ENCODE assay signal across 1 cellular context in the genomic region with DNA sequence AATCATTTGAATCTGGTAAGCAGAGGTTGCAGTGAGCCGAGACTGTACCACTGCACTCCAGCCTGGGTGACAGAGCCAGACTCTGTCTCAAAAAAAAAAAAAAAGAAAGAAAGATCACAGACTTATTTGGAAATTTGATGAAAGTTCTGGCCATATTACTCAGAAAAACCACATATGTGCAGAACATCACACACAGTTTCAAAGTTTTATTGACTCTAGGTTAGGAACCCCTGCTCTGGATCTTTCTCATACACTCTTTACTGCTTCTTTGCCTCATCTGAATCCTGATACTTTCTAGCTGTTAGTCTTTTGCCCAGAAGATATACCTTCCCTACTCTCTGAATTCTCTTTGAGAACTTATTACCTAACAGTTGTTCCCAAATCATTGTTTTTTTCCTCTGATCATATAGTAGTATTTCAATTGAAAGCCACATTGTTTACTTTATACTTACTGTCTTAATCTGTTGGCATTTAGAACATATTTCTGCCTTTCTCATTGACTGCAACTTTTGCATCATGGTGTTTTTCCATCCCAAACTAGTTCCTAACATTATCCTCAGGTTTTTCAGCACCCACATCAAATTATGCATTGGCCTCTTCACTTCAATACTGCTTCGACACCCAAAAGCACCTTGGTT.
TF ChIP-seq lines count a peak whose summit lies in the region.

No MANE protein-coding gene starts in this region.

TF ChIP-seq in SK-N-SH, 30 proteins besides CTCF, POLR2A, EP300 and RAD21 (continued from another document):
- TF ChIP-seq, protein P1, sequence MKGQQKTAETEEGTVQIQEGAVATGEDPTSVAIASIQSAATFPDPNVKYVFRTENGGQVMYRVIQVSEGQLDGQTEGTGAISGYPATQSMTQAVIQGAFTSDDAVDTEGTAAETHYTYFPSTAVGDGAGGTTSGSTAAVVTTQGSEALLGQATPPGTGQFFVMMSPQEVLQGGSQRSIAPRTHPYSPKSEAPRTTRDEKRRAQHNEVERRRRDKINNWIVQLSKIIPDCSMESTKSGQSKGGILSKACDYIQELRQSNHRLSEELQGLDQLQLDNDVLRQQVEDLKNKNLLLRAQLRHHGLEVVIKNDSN (IDR thresholded peaks at IDR 0.05; ENCODE audit: borderline replicate concordance, low read depth): no peak
- TF ChIP-seq NRF1 (IDR thresholded peaks at IDR 0.05; ENCODE audit: low read depth, low read length) (no peak), FOXJ3 (CRISPR knock-in tag; IDR thresholded peaks at IDR 0.05) (no peak), IRF3 (IDR thresholded peaks at IDR 0.05; ENCODE audit: low read depth, low read length) (no peak), POLR2AphosphoS5 (IDR thresholded peaks at IDR 0.05; ENCODE audit: low read depth, low read length) (no peak), YY1 (IDR thresholded peaks at IDR 0.05; ENCODE audit: low read depth) (no peak), RXRA (IDR thresholded peaks at IDR 0.05; ENCODE audit: borderline replicate concordance, low read depth) (no peak), ELF1 (IDR thresholded peaks at IDR 0.05) (no peak), GATA2 (CRISPR knock-in tag; IDR thresholded peaks at IDR 0.05) (no peak), TEAD4 (IDR thresholded peaks at IDR 0.05; ENCODE audit: borderline replicate concordance, insufficient read depth) (no peak)
- TF ChIP-seq, protein P2, sequence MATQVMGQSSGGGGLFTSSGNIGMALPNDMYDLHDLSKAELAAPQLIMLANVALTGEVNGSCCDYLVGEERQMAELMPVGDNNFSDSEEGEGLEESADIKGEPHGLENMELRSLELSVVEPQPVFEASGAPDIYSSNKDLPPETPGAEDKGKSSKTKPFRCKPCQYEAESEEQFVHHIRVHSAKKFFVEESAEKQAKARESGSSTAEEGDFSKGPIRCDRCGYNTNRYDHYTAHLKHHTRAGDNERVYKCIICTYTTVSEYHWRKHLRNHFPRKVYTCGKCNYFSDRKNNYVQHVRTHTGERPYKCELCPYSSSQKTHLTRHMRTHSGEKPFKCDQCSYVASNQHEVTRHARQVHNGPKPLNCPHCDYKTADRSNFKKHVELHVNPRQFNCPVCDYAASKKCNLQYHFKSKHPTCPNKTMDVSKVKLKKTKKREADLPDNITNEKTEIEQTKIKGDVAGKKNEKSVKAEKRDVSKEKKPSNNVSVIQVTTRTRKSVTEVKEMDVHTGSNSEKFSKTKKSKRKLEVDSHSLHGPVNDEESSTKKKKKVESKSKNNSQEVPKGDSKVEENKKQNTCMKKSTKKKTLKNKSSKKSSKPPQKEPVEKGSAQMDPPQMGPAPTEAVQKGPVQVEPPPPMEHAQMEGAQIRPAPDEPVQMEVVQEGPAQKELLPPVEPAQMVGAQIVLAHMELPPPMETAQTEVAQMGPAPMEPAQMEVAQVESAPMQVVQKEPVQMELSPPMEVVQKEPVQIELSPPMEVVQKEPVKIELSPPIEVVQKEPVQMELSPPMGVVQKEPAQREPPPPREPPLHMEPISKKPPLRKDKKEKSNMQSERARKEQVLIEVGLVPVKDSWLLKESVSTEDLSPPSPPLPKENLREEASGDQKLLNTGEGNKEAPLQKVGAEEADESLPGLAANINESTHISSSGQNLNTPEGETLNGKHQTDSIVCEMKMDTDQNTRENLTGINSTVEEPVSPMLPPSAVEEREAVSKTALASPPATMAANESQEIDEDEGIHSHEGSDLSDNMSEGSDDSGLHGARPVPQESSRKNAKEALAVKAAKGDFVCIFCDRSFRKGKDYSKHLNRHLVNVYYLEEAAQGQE (IDR thresholded peaks at IDR 0.05; ENCODE audit: low read depth, low read length): no peak
TF ChIP-seq in SK-N-SH: peak in this region for 0.
